8 cellular contexts compared by ENCODE assay signal in genomic region chr21:29024474-29025327, GRCh38. TPM values are rescaled to one million over a fixed set of nuclear protein-coding genes. Genes with fewer than 3 reads are reported as not detected.
DNase-seq lines count a peak whose midpoint lies in the region; ATAC-seq, FAIRE-seq and TF ChIP-seq lines count a peak whose summit lies in the region.

TSS of gene USP16 (plus strand) at chr21:29024668. CDS start at chr21:29027914, 3,246 bp downstream.

- no peaks in the 10 kb centered on the region for H3K27me3 ChIP-seq in right atrium auricular region
- no peaks in the 10 kb centered on the region for H3K27me3 ChIP-seq in psoas muscle (ENCODE audit: insufficient read depth in 3 of 3, low read length in 2 of 3)

- DNase-seq in NCI-H187 treated with DMSO at 0.1 percent for 48 hours (lab: John Stamatoyannopoulos, UW) = peak; percentile 91
- DNase-seq in anterior cingulate cortex (lab: John Stamatoyannopoulos, UW) = peak; percentile 76 to 100 (median 97)
- DNase-seq in right atrium auricular region (ENCODE audit: low spot score) = peak; percentile 98
- peak; percentile 95 to 97 for DNase-seq in psoas muscle
- peak; percentile 100 for DNase-seq in urothelium cell line (ENCODE audit: low spot score)

- ATAC-seq in GM18499 (IDR thresholded peaks at IDR 0.05; ENCODE audit: insufficient read depth, unreplicated experiment) = peak; percentile 91
- peak; percentile 98 for ATAC-seq in HG02943 (IDR thresholded peaks at IDR 0.05; ENCODE audit: low read depth, unreplicated experiment)
- ATAC-seq in psoas muscle = peak; percentile 97 to 98 (median 97)

- peak within 1 kb of the TSS; percentile 97 for H3K27ac ChIP-seq in right atrium auricular region
- H3K27ac ChIP-seq in psoas muscle = peak within 1 kb of the TSS; percentile 99

- H3K9me3 ChIP-seq in right atrium auricular region = no peaks in the 10 kb centered on the region
- H3K9me3 ChIP-seq in psoas muscle = no peaks in the 10 kb centered on the region

- intact Hi-C loops in T-helper 2 cell treated with Interferon-gamma antibody and Interleukin-4, amounts not matched to agents 100 ng/mL and 5 ng/mL, for 36 hours (cut with micrococcal nuclease) = loop anchor here (1.0 kb wide), 5 partner anchors 22 to 275 kb away; partner anchors contain the start of genes CCT8 and LTN1
- intact Hi-C loops in psoas muscle (cut with DNase I) = loop anchor here (1.0 to 5.0 kb wide), 4 partner anchors 22 to 48 kb away; partner anchors contain the start of genes CCT8 (in 1 of the 2) and LTN1 (in 1 of the 2)

- peaks cover 0 to 23% of the 10 kb centered on the region in 2 donors for H3K4me1 ChIP-seq in right atrium auricular region
- H3K4me1 ChIP-seq in psoas muscle = peaks cover 18% of the 10 kb centered on the region

- 0 to 1% (median 0%) methylated on average over 48 of the region's 48 CpGs for WGBS in psoas muscle, 3 donors

- peak; percentile 95 for FAIRE-seq in urothelium cell line (lab: Jason Lieb, UNC)

- peak within 1 kb of the TSS; percentile 67 to 87 for H3K4me3 ChIP-seq in right atrium auricular region
- peak within 1 kb of the TSS; percentile 79 for H3K4me3 ChIP-seq in psoas muscle

- H3K36me3 ChIP-seq in right atrium auricular region (peaks cover 10% of the 10 kb centered on the region), psoas muscle (ENCODE audit: insufficient read depth in 1 of 2, low read depth in 1 of 2) (peaks cover 0 to 16% of the 10 kb centered on the region in 2 donors)

- TF ChIP-seq CTCF in right atrium auricular region (IDR thresholded peaks at IDR 0.05) = peak in 1 of 2 donors; percentile 12
- peak; percentile 39 for TF ChIP-seq CTCF in psoas muscle (IDR thresholded peaks at IDR 0.05)

RNA-seq across cellular contexts. Expression of gene USP16, which starts in this region (rescaled TPM):
- total RNA-seq in T-helper 2 cell treated with Interferon-gamma antibody and Interleukin-4, amounts not matched to agents 100 ng/mL and 5 ng/mL, for 36 hours = 38.9 and 39.3 TPM in 2 replicates
- total RNA-seq in right atrium auricular region (10 to 100 TPM; 23.2 to 28.1 TPM), psoas muscle (10 to 100 TPM; 26.3 to 39.9 (median 34.4) TPM)
- 10 to 100 TPM; 27.6 to 45.1 (median 42.3) TPM for polyA plus RNA-seq in psoas muscle

Comparison
In these comparisons a context has a peak if more than half of its experiments do, and no peak if none do; other contexts are left out.
1. Peak in every context shown above with its lines: DNase-seq, ATAC-seq, H3K4me3 ChIP-seq and H3K27ac ChIP-seq.